Comparison of ENCODE assay signal across 1 cellular context in genomic region chr1:42939216-42939615, GRCh38.
TF ChIP-seq lines count a peak whose summit lies in the region.

No MANE protein-coding gene starts in this region.

TF ChIP-seq in HepG2, 621 proteins besides CTCF, POLR2A, EP300 and RAD21 (continued from another document and continues in another):
- TF ChIP-seq ZNF646 (CRISPR knock-in tag; IDR thresholded peaks at IDR 0.05) = no peak
- TF ChIP-seq JARID2 (CRISPR knock-in tag; IDR thresholded peaks at IDR 0.05; ENCODE audit: insufficient replicate concordance) = no peak
- TF ChIP-seq ATF6 (CRISPR knock-in tag; conservative IDR thresholded peaks at IDR 0.05) = no peak
- TF ChIP-seq ZBTB21 (CRISPR knock-in tag; IDR thresholded peaks at IDR 0.05) = no peak
- no peak for TF ChIP-seq TMF1 (CRISPR knock-in tag; IDR thresholded peaks at IDR 0.05; ENCODE audit: low read depth)
- TF ChIP-seq PATZ1 (CRISPR knock-in tag; IDR thresholded peaks at IDR 0.05) = peak; percentile 27; the same call in 1 of the 2 replicates
- no peak for TF ChIP-seq KDM5B (CRISPR knock-in tag; IDR thresholded peaks at IDR 0.05; ENCODE audit: borderline replicate concordance)
- no peak for TF ChIP-seq TRIM22 (IDR thresholded peaks at IDR 0.05)
- TF ChIP-seq ZNF138 (CRISPR knock-in tag; IDR thresholded peaks at IDR 0.05; ENCODE audit: low read depth) = no peak
- TF ChIP-seq UBTF (CRISPR knock-in tag; IDR thresholded peaks at IDR 0.05) = 0 out of 2 replicates have a peak, but pooled peaks have one; percentile 26
- TF ChIP-seq ONECUT2 (CRISPR knock-in tag; IDR thresholded peaks at IDR 0.05) = no peak
- no peak for TF ChIP-seq CCDC6 (CRISPR knock-in tag; IDR thresholded peaks at IDR 0.05)
- no peak for TF ChIP-seq ZNF484 (CRISPR knock-in tag; IDR thresholded peaks at IDR 0.05; ENCODE audit: borderline replicate concordance, low read depth)
- no peak for TF ChIP-seq ZNF569 (CRISPR knock-in tag; IDR thresholded peaks at IDR 0.05; ENCODE audit: borderline replicate concordance)
- TF ChIP-seq ZNF746 (CRISPR knock-in tag; IDR thresholded peaks at IDR 0.05) = no peak
- no peak; the same call in 1 of the 2 replicates for TF ChIP-seq ETV5 (CRISPR knock-in tag; IDR thresholded peaks at IDR 0.05; ENCODE audit: borderline replicate concordance)
- peak; percentile 12; the same call in 1 of the 2 replicates for TF ChIP-seq HOMEZ (CRISPR knock-in tag; IDR thresholded peaks at IDR 0.05; ENCODE audit: low read depth)
- 0 out of 2 replicates have a peak, but pooled peaks have one; percentile 47 for TF ChIP-seq RXRA (CRISPR knock-in tag; IDR thresholded peaks at IDR 0.05)
- no peak for TF ChIP-seq ZNF720 (CRISPR knock-in tag; IDR thresholded peaks at IDR 0.05)
- no peak for TF ChIP-seq RNF219 (CRISPR knock-in tag; IDR thresholded peaks at IDR 0.05)
- TF ChIP-seq POGZ (CRISPR knock-in tag; IDR thresholded peaks at IDR 0.05) = no peak
- TF ChIP-seq HNF4A (CRISPR knock-in tag; IDR thresholded peaks at IDR 0.05) = peak; percentile 92
- peak; percentile 88 for TF ChIP-seq SRF (IDR thresholded peaks at IDR 0.05; ENCODE audit: low read depth, low read length)
- TF ChIP-seq WIZ (CRISPR knock-in tag; IDR thresholded peaks at IDR 0.05) = no peak
- TF ChIP-seq HDAC1 (CRISPR knock-in tag; IDR thresholded peaks at IDR 0.05) = peak; percentile 48; the same call in 1 of the 2 replicates
- TF ChIP-seq NCOR1 (IDR thresholded peaks at IDR 0.05; ENCODE audit: borderline replicate concordance, low read length) = peak; percentile 56; the same call in 1 of the 2 replicates
- TF ChIP-seq CREB1 (IDR thresholded peaks at IDR 0.05) = no peak
- TF ChIP-seq CREB1 (CRISPR knock-in tag; IDR thresholded peaks at IDR 0.05) = no peak
- TF ChIP-seq TOPORS (CRISPR knock-in tag; IDR thresholded peaks at IDR 0.05) = no peak
- TF ChIP-seq NCOA5 (CRISPR knock-in tag; IDR thresholded peaks at IDR 0.05) = no peak
- TF ChIP-seq ARID4A (CRISPR knock-in tag; IDR thresholded peaks at IDR 0.05; ENCODE audit: borderline replicate concordance) = peak; percentile 60; the same call in 1 of the 2 replicates
- no peak for TF ChIP-seq ZNF264 (CRISPR knock-in tag; IDR thresholded peaks at IDR 0.05)
- no peak for TF ChIP-seq ZMYM2 (CRISPR knock-in tag; IDR thresholded peaks at IDR 0.05)
- no peak for TF ChIP-seq HHEX (CRISPR knock-in tag; IDR thresholded peaks at IDR 0.05)
- TF ChIP-seq ZNF24 (IDR thresholded peaks at IDR 0.05) = no peak
- TF ChIP-seq ZNF775 (CRISPR knock-in tag; IDR thresholded peaks at IDR 0.05; ENCODE audit: borderline replicate concordance) = no peak
- 0 out of 2 replicates have a peak, but pooled peaks have one; percentile 41 for TF ChIP-seq TARDBP (CRISPR knock-in tag; IDR thresholded peaks at IDR 0.05)
